8 cellular contexts compared by ENCODE assay signal in genomic region chr6:2971420-2972218, GRCh38. TPM values are rescaled to one million over a fixed set of nuclear protein-coding genes. Genes with fewer than 3 reads are reported as not detected.
A peak's percentile ranks its signal among the peaks of the same experiment; 100 is the strongest.
DNase-seq lines count a peak whose midpoint lies in the region; ATAC-seq and TF ChIP-seq lines count a peak whose summit lies in the region.

TSS of gene SERPINB6 (minus strand) at chr6:2971567. CDS start at chr6:2959332, 12,235 bp downstream.

- ATAC-seq in HG02885 (IDR thresholded peaks at IDR 0.05; ENCODE audit: poor library complexity, unreplicated experiment) (peak; percentile 39), left cardiac atrium (peak; percentile 90 to 92), GM18498 (IDR thresholded peaks at IDR 0.05; ENCODE audit: unreplicated experiment) (no peak), GM18907 (IDR thresholded peaks at IDR 0.05; ENCODE audit: unreplicated experiment) (no peak)

- intact Hi-C loops in T-helper 2 cell treated with Interferon-gamma antibody and Interleukin-4, amounts not matched to agents 100 ng/mL and 5 ng/mL, for 36 hours (cut with micrococcal nuclease) = loop anchor here (1.0 kb wide), 2 partner anchors 18 to 31 kb away; no protein-coding TSS in a partner anchor
- intact Hi-C loops in left cardiac atrium (cut with DNase I) = loop anchor here in 1 of 2 donors (2.0 kb wide), 1 partner anchor 17 kb away; no protein-coding TSS in a partner anchor

- peak within 1 kb of the TSS; percentile 96 for H3K27ac Mint-ChIP-seq in osteocyte (ENCODE audit: unreplicated experiment)

- peaks cover 3% of the 10 kb centered on the region; the same call in 1 of the 2 replicates for H3K4me1 ChIP-seq in BE2C

- H3K9me3 ChIP-seq in BE2C = no peaks in the 10 kb centered on the region; the same call in 1 of the 2 replicates

- TF ChIP-seq CTCF in BE2C (IDR thresholded peaks at IDR 0.05; ENCODE audit: low read depth, low read length) (no peak), astrocyte of the cerebellum (IDR thresholded peaks at IDR 0.05; ENCODE audit: low read depth, low read length, missing control alignments) (no peak), osteocyte (IDR thresholded peaks at IDR 0.05) (no peak)

- H3K4me3 ChIP-seq in BE2C (ENCODE audit: low read depth, low read length) (peak within 1 kb of the TSS; percentile 78), astrocyte of the cerebellum (ENCODE audit: low read depth, low read length) (peak within 1 kb of the TSS; percentile 51)

- H3K36me3 Mint-ChIP-seq in osteocyte (ENCODE audit: unreplicated experiment) = peaks cover 3% of the 10 kb centered on the region

- H3K4me1 Mint-ChIP-seq in osteocyte (ENCODE audit: unreplicated experiment) = peaks cover 33% of the 10 kb centered on the region

- H3K4me3 Mint-ChIP-seq in osteocyte (ENCODE audit: unreplicated experiment) = peak within 1 kb of the TSS; percentile 85

- H3K27me3 Mint-ChIP-seq in osteocyte (ENCODE audit: unreplicated experiment) = no peaks in the 10 kb centered on the region

- no peaks in the 10 kb centered on the region for H3K27me3 ChIP-seq in BE2C

- DNase-seq in BE2C = peak; percentile 69
- DNase-seq in astrocyte of the cerebellum (ENCODE audit: low read depth) = no peak
- DNase-seq in left cardiac atrium = peak; percentile 87
- DNase-seq in osteocyte (ENCODE audit: extremely low spot score, unreplicated experiment) = peak; percentile 89

- H3K36me3 ChIP-seq in BE2C = no peaks in the 10 kb centered on the region

- H3K9me3 Mint-ChIP-seq in osteocyte (ENCODE audit: unreplicated experiment) = no peaks in the 10 kb centered on the region

- in situ Hi-C loops in astrocyte of the cerebellum (cut with HindIII; ENCODE audit: low sequenced_read_pairs) = no loop called here

RNA-seq across cellular contexts. Expression of gene SERPINB6, which starts in this region (rescaled TPM):
- polyA plus RNA-seq in BE2C (2012; ENCODE audit: insufficient read depth, insufficient read length, low read depth) = 58.5 TPM
- total RNA-seq in T-helper 2 cell treated with Interferon-gamma antibody and Interleukin-4, amounts not matched to agents 100 ng/mL and 5 ng/mL, for 36 hours = 31.8 and 32.3 TPM in 2 replicates
- total RNA-seq in left cardiac atrium = 100 to 1,000 TPM; 218 to 225 TPM
- 90.2 and 93.1 TPM in 2 replicates for total RNA-seq in osteocyte

Comparison
In these comparisons a context has a peak if more than half of its experiments do, and no peak if none do; other contexts are left out.
1. ATAC-seq: peak in HG02885 (single experiment) and left cardiac atrium (2 of 2); none in GM18498 (single experiment) and GM18907 (single experiment).